ENCODE assay signal across 24 cellular contexts in the genomic region with DNA sequence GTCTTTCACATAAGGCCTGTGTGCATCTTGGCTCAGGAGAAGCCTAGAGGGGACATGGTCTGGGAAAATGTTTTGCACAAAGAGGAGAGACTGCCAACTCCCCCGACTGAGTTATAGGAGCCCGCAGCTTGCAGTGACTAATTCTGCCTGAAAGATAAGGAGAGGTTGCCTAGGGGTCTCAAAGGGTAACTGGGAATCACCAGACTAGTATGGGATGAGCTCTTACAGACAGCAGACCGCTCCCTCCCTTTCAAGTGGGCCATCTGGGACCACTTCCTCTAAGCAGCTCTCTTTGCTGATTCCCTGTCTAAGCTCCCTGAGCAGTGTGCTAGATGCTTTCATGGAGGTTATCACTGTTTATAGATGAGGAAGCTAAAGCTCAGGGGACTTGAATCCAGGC.
DNase-seq lines count a peak whose midpoint lies in the region; TF ChIP-seq lines count a peak whose summit lies in the region.
"Had no signal": no experiment of that assay in that cellular context is flagged by ENCODE, and none has a peak within 500 bp of the region (broad histone marks: within the 10 kb centered on the region; RNA-seq: fewer than 3 reads in every experiment).

No MANE protein-coding gene starts in this region.

- H2AFZ ChIP-seq in trophoblast cell (ENCODE audit: insufficient read depth, low read length, poor library complexity): no peak overlapping the region
- H2AFZ ChIP-seq: GM23248 had no signal

- H3K79me2 ChIP-seq in trophoblast cell (ENCODE audit: control insufficient read depth, insufficient read depth, low read length, poor library complexity): no peaks in the 10 kb centered on the region

- H2AK5ac ChIP-seq in trophoblast cell (ENCODE audit: low read length): no peak overlapping the region

- no peak overlapping the region for H2BK12ac ChIP-seq in trophoblast cell (ENCODE audit: low read length)

- H3K27me3 ChIP-seq in trophoblast cell (ENCODE audit: insufficient read depth, low read length): no peaks in the 10 kb centered on the region
- H3K27me3 ChIP-seq: MG63 had no signal

- no peaks in the 10 kb centered on the region for H3K36me3 Mint-ChIP-seq in glutamatergic neuron (ENCODE audit: unreplicated experiment)
- H3K36me3 Mint-ChIP-seq: CD14-positive monocyte; CD8-positive, alpha-beta memory T cell; T-cell had no signal

- in situ Hi-C loops in G401 (cut with HindIII; ENCODE audit: low sequenced_read_pairs): no loop called here

- H3K79me1 ChIP-seq in trophoblast cell (ENCODE audit: low read length): no peaks in the 10 kb centered on the region

- no CpG with 5 or more reads among the region's 3 CpGs for WGBS in trophoblast cell (ENCODE audit: extremely low coverage, insufficient coverage, insufficient read length)

- H3K27ac ChIP-seq in trophoblast cell (ENCODE audit: low read depth, low read length): no peak overlapping the region
- H3K27ac ChIP-seq: 22Rv1, GM23248 had no signal

- peaks cover 30% of the 10 kb centered on the region for H3K4me1 Mint-ChIP-seq in glutamatergic neuron (ENCODE audit: low read depth, unreplicated experiment)
- H3K4me1 Mint-ChIP-seq: B cell; CD14-positive monocyte; CD8-positive, alpha-beta memory T cell; T-cell had no signal

- H3K36me3 ChIP-seq in trophoblast cell (ENCODE audit: control insufficient read depth in 1 of 2, insufficient read depth in 2 of 2, low read length in 2 of 2): no peaks in the 10 kb centered on the region
- H3K36me3 ChIP-seq: MG63 had no signal

- H4K91ac ChIP-seq in trophoblast cell (ENCODE audit: low read depth, low read length): no peak overlapping the region

- H4K8ac ChIP-seq in trophoblast cell (ENCODE audit: low read depth, low read length): no peak overlapping the region

- TF ChIP-seq CTCF in glutamatergic neuron (IDR thresholded peaks at IDR 0.05; ENCODE audit: partially characterized antibody, unreplicated experiment): no peak

- H3K18ac ChIP-seq in trophoblast cell (ENCODE audit: low read length): no peak overlapping the region

- no peak overlapping the region for H3K4me3 Mint-ChIP-seq in glutamatergic neuron (ENCODE audit: unreplicated experiment)
- H3K4me3 Mint-ChIP-seq: B cell; CD14-positive monocyte; CD8-positive, alpha-beta memory T cell; H9; T-cell had no signal

- H3K9me3 Mint-ChIP-seq in glutamatergic neuron (ENCODE audit: unreplicated experiment): peaks cover 1% of the 10 kb centered on the region
- H3K9me3 Mint-ChIP-seq: H9, T-cell had no signal

- no peaks in the 10 kb centered on the region for H3K4me1 ChIP-seq in trophoblast cell (ENCODE audit: control insufficient read depth in 1 of 2, insufficient read depth in 2 of 2, low read length in 2 of 2)

- no peak overlapping the region for H3K14ac ChIP-seq in trophoblast cell (ENCODE audit: low read length)

- no peak overlapping the region for H3K23ac ChIP-seq in trophoblast cell (ENCODE audit: low read length)

- H3K27me3 Mint-ChIP-seq in glutamatergic neuron (ENCODE audit: unreplicated experiment): peaks cover 11% of the 10 kb centered on the region
- H3K27me3 Mint-ChIP-seq: T-cell had no signal

- H3K4ac ChIP-seq in trophoblast cell (ENCODE audit: low read depth, low read length): no peak overlapping the region

- no peak overlapping the region for H2BK5ac ChIP-seq in trophoblast cell (ENCODE audit: low read depth, low read length, poor library complexity)

- peak overlapping the region; percentile 68 for H3K27ac Mint-ChIP-seq in glutamatergic neuron (ENCODE audit: unreplicated experiment)
- H3K27ac Mint-ChIP-seq: B cell; CD8-positive, alpha-beta memory T cell; H9; T-cell had no signal

- H3K4me3 ChIP-seq in trophoblast cell (ENCODE audit: low read depth, low read length): no peak overlapping the region
- H3K4me3 ChIP-seq: GM23248, MG63 had no signal

- H4K12ac ChIP-seq in trophoblast cell (ENCODE audit: low read depth, low read length): no peak overlapping the region

- H2BK120ac ChIP-seq in trophoblast cell (ENCODE audit: insufficient read depth, low read length, poor library complexity): no peak overlapping the region

- H3K4me2 ChIP-seq in trophoblast cell (ENCODE audit: low read length): no peak overlapping the region

- H3K9ac ChIP-seq in trophoblast cell (ENCODE audit: low read length): no peak overlapping the region
- H3K9ac ChIP-seq: GM23248 had no signal

- no peaks in the 10 kb centered on the region for H3K9me3 ChIP-seq in trophoblast cell (ENCODE audit: insufficient read depth, low read depth, low read length)
- H3K9me3 ChIP-seq: MG63 had no signal

- DNase-seq in NCI-H524 (lab: John Stamatoyannopoulos, UW) (peak; percentile 10 to 46), NCI-H524 treated with DMSO at 0.1 percent for 48 hours (lab: John Stamatoyannopoulos, UW) (no peak), SK-N-DZ (ENCODE audit: low spot score) (peak; percentile 28), glutamatergic neuron (peak; percentile 33), trophoblast cell (peak; percentile 11 to 19), NCI-H1930 (lab: John Stamatoyannopoulos, UW) (no peak), NCI-H226 (no peak), G401 (ENCODE audit: low spot score) (no peak)
- DNase-seq: CD8-positive, alpha-beta memory T cell; DMS 273 treated with DMSO at 0.1 percent for 48 hours; DMS79; GM23248; H9; IMR-90; KG1; MG63; NCI-H1694; NCI-H2081; NCI-H2227 treated with DMSO at 0.1 percent for 48 hours; NCI-H526; T-cell had no signal

Comparison
In these comparisons a context has a peak if more than half of its experiments do, and no peak if none do; other contexts are left out.
1. DNase-seq: peak in NCI-H524 (2 of 2), SK-N-DZ (single experiment), glutamatergic neuron (single experiment) and trophoblast cell (2 of 2); none in NCI-H524 treated with DMSO at 0.1 percent for 48 hours (single experiment), NCI-H1930 (0 of 2), NCI-H226 (single experiment) and G401 (single experiment).